12 cellular contexts compared by ENCODE assay signal in genomic region chr9:95024097-95024671, GRCh38.
DNase-seq lines count a peak whose midpoint lies in the region; ATAC-seq and TF ChIP-seq lines count a peak whose summit lies in the region.
"Had no signal": no experiment of that assay in that cellular context is flagged by ENCODE, and none has a peak within 500 bp of the region (broad histone marks: within the 10 kb centered on the region; RNA-seq: fewer than 3 reads in every experiment).

No MANE protein-coding gene starts in this region.

- no peaks in the 10 kb centered on the region for H3F3A ChIP-seq in GM23338 (replicated peaks; ENCODE audit: low read depth)

- no peak overlapping the region for H3K4me2 ChIP-seq in GM23338

- no peaks in the 10 kb centered on the region for H3K36me3 ChIP-seq in GM23338 (ENCODE audit: insufficient read depth)
- H3K36me3 ChIP-seq: neutrophil had no signal

- no peaks in the 10 kb centered on the region for H3K4me1 ChIP-seq in GM23338 (ENCODE audit: insufficient read depth)

- ATAC-seq in GM23338 (peak; percentile 88), left colon (peak; percentile 30), HG03442 (IDR thresholded peaks at IDR 0.05; ENCODE audit: unreplicated experiment) (no peak), GM18868 (IDR thresholded peaks at IDR 0.05; ENCODE audit: unreplicated experiment) (no peak)

- H3K9me3 Mint-ChIP-seq in GM23338, result no peaks in the 10 kb centered on the region
- H3K9me3 Mint-ChIP-seq: stimulated activated naive CD8-positive, alpha-beta T cell treated with anti-CD3 and anti-CD28 coated beads, Interleukin-15, Interleukin-2, amounts not matched to agents 100 ng/mL and 50 ng/mL, for 24 hours had no signal

- no peaks in the 10 kb centered on the region; the same call in 2 of the 3 replicates for H3K36me3 Mint-ChIP-seq in GM23338 (ENCODE audit: low read depth)

- no peak overlapping the region for H2AFZ ChIP-seq in GM23338

- peaks cover 14% of the 10 kb centered on the region; the same call in 2 of the 3 replicates for H3K4me1 Mint-ChIP-seq in GM23338

- H3K9me2 ChIP-seq in GM23338 (ENCODE audit: insufficient read depth), result no peaks in the 10 kb centered on the region

- no peak; a peak in 1 of 4 replicates for TF ChIP-seq CTCF in GM23338 (conservative IDR thresholded peaks at IDR 0.05; ENCODE audit: low read depth in 2 of 2)

- H3K27me3 Mint-ChIP-seq in GM23338 (ENCODE audit: insufficient read depth, low read depth, poor library complexity), result peaks cover 2% of the 10 kb centered on the region
- H3K27me3 Mint-ChIP-seq: stimulated activated naive CD8-positive, alpha-beta T cell treated with anti-CD3 and anti-CD28 coated beads, Interleukin-15, Interleukin-2, amounts not matched to agents 100 ng/mL and 50 ng/mL, for 24 hours had no signal

- no peak overlapping the region for H3K4me3 ChIP-seq in GM23338
- H3K4me3 ChIP-seq in skin epidermis, result no peak overlapping the region

- H3K27ac ChIP-seq in GM23338 (ENCODE audit: low read depth), result no peak overlapping the region; the same call in 1 of the 2 replicates
- peak overlapping the region in 17 of 21 experiments; percentile 17 to 88 (median 73) for H3K27ac ChIP-seq in skin epidermis
- H3K27ac ChIP-seq: neutrophil had no signal

- H3K4me3 Mint-ChIP-seq in GM23338, result no peak overlapping the region
- H3K4me3 Mint-ChIP-seq: stimulated activated naive CD8-positive, alpha-beta T cell treated with anti-CD3 and anti-CD28 coated beads, Interleukin-15, Interleukin-2, amounts not matched to agents 100 ng/mL and 50 ng/mL, for 24 hours had no signal

- peak; percentile 34 for DNase-seq in GM23338 (ENCODE audit: low spot score)
- peak; percentile 66 for DNase-seq in cerebellar cortex (ENCODE audit: low spot score)
- no peak for DNase-seq in left colon
- no peak for DNase-seq in stimulated activated CD4-positive, alpha-beta T cell treated with anti-CD3 and anti-CD28 coated beads, Interleukin-4, amount 100 ng/mL, for 24 hours
- no peak for DNase-seq in SW 1271 (lab: John Stamatoyannopoulos, UW)
- DNase-seq: effector CD8-positive, alpha-beta T cell; NK-92 treated with Interleukin-12 subunit alpha and Interleukin-12 subunit beta, amount 100 ng/mL, for 24 hours had no signal

- H3K79me2 ChIP-seq in GM23338 (replicated peaks; ENCODE audit: insufficient read depth), result no peaks in the 10 kb centered on the region

- H4K20me1 ChIP-seq in GM23338 (replicated peaks; ENCODE audit: insufficient read depth), result no peaks in the 10 kb centered on the region

- peak overlapping the region; percentile 70; the same call in 1 of the 2 replicates for H3K27ac Mint-ChIP-seq in GM23338
- H3K27ac Mint-ChIP-seq: stimulated activated naive CD8-positive, alpha-beta T cell treated with anti-CD3 and anti-CD28 coated beads, Interleukin-15, Interleukin-2, amounts not matched to agents 100 ng/mL and 50 ng/mL, for 24 hours had no signal

- intact Hi-C loops in left colon (cut with DNase I, micrococcal nuclease), result no loop called here

- H3K27me3 ChIP-seq in GM23338 (ENCODE audit: insufficient read depth), result no peaks in the 10 kb centered on the region
- H3K27me3 ChIP-seq: neutrophil had no signal

TF ChIP-seq in GM23338, 12 proteins besides CTCF, POLR2A, EP300 and RAD21 (continues in another document):
- TF ChIP-seq ZNF462 (CRISPR knock-in tag; IDR thresholded peaks at IDR 0.05) (no peak), ZNF114 (CRISPR knock-in tag; IDR thresholded peaks at IDR 0.05) (no peak), EZH2phosphoT487 (IDR thresholded peaks at IDR 0.05; ENCODE audit: unreplicated experiment) (no peak), ETS1 (IDR thresholded peaks at IDR 0.05) (no peak), JUNB (IDR thresholded peaks at IDR 0.05; ENCODE audit: unreplicated experiment) (no peak), POLR2AphosphoS5 (IDR thresholded peaks at IDR 0.05; ENCODE audit: low read depth) (no peak), CREB1 (CRISPR knock-in tag; IDR thresholded peaks at IDR 0.05; ENCODE audit: low read depth) (no peak), ZNF331 (CRISPR knock-in tag; IDR thresholded peaks at IDR 0.05; ENCODE audit: low read depth) (no peak), STAT1 (IDR thresholded peaks at IDR 0.05; ENCODE audit: unreplicated experiment) (no peak)

Comparison
In these comparisons a context has a peak if more than half of its experiments do, and no peak if none do; other contexts are left out.
1. ATAC-seq: peak in GM23338 (single experiment) and left colon (single experiment); none in HG03442 (single experiment) and GM18868 (single experiment).
2. DNase-seq: peak in GM23338 (single experiment) and cerebellar cortex (single experiment); none in left colon (0 of 2), stimulated activated CD4-positive, alpha-beta T cell treated with anti-CD3 and anti-CD28 coated beads, Interleukin-4, amount 100 ng/mL, for 24 hours (single experiment) and SW 1271 (0 of 2).